ENCODE assay signal across 1 cellular context in genomic region chr11:65961267-65962135, GRCh38.
A peak's percentile ranks its signal among the peaks of the same experiment; 100 is the strongest.
TF ChIP-seq lines count a peak whose summit lies in the region.

A gene with protein sequence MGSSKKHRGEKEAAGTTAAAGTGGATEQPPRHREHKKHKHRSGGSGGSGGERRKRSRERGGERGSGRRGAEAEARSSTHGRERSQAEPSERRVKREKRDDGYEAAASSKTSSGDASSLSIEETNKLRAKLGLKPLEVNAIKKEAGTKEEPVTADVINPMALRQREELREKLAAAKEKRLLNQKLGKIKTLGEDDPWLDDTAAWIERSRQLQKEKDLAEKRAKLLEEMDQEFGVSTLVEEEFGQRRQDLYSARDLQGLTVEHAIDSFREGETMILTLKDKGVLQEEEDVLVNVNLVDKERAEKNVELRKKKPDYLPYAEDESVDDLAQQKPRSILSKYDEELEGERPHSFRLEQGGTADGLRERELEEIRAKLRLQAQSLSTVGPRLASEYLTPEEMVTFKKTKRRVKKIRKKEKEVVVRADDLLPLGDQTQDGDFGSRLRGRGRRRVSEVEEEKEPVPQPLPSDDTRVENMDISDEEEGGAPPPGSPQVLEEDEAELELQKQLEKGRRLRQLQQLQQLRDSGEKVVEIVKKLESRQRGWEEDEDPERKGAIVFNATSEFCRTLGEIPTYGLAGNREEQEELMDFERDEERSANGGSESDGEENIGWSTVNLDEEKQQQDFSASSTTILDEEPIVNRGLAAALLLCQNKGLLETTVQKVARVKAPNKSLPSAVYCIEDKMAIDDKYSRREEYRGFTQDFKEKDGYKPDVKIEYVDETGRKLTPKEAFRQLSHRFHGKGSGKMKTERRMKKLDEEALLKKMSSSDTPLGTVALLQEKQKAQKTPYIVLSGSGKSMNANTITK (plus strand): TSS chr11:65961734. CDS start chr11:65961781, 47 bp downstream.

TF ChIP-seq in GM23338, 12 proteins besides CTCF, POLR2A, EP300 and RAD21 (continued from another document):
- TF ChIP-seq, protein P1, sequence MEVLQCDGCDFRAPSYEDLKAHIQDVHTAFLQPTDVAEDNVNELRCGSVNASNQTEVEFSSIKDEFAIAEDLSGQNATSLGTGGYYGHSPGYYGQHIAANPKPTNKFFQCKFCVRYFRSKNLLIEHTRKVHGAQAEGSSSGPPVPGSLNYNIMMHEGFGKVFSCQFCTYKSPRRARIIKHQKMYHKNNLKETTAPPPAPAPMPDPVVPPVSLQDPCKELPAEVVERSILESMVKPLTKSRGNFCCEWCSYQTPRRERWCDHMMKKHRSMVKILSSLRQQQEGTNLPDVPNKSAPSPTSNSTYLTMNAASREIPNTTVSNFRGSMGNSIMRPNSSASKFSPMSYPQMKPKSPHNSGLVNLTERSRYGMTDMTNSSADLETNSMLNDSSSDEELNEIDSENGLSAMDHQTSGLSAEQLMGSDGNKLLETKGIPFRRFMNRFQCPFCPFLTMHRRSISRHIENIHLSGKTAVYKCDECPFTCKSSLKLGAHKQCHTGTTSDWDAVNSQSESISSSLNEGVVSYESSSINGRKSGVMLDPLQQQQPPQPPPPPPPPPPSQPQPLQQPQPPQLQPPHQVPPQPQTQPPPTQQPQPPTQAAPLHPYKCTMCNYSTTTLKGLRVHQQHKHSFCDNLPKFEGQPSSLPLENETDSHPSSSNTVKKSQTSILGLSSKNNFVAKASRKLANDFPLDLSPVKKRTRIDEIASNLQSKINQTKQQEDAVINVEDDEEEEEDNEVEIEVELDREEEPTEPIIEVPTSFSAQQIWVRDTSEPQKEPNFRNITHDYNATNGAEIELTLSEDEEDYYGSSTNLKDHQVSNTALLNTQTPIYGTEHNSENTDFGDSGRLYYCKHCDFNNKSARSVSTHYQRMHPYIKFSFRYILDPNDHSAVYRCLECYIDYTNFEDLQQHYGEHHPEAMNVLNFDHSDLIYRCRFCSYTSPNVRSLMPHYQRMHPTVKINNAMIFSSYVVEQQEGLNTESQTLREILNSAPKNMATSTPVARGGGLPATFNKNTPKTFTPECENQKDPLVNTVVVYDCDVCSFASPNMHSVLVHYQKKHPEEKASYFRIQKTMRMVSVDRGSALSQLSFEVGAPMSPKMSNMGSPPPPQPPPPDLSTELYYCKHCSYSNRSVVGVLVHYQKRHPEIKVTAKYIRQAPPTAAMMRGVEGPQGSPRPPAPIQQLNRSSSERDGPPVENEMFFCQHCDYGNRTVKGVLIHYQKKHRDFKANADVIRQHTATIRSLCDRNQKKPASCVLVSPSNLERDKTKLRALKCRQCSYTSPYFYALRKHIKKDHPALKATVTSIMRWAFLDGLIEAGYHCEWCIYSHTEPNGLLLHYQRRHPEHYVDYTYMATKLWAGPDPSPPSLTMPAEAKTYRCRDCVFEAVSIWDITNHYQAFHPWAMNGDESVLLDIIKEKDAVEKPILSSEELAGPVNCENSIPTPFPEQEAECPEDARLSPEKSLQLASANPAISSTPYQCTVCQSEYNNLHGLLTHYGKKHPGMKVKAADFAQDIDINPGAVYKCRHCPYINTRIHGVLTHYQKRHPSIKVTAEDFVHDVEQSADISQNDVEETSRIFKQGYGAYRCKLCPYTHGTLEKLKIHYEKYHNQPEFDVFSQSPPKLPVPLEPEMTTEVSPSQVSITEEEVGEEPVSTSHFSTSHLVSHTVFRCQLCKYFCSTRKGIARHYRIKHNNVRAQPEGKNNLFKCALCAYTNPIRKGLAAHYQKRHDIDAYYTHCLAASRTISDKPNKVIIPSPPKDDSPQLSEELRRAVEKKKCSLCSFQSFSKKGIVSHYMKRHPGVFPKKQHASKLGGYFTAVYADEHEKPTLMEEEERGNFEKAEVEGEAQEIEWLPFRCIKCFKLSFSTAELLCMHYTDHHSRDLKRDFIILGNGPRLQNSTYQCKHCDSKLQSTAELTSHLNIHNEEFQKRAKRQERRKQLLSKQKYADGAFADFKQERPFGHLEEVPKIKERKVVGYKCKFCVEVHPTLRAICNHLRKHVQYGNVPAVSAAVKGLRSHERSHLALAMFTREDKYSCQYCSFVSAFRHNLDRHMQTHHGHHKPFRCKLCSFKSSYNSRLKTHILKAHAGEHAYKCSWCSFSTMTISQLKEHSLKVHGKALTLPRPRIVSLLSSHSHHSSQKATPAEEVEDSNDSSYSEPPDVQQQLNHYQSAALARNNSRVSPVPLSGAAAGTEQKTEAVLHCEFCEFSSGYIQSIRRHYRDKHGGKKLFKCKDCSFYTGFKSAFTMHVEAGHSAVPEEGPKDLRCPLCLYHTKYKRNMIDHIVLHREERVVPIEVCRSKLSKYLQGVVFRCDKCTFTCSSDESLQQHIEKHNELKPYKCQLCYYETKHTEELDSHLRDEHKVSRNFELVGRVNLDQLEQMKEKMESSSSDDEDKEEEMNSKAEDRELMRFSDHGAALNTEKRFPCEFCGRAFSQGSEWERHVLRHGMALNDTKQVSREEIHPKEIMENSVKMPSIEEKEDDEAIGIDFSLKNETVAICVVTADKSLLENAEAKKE (CRISPR knock-in tag; IDR thresholded peaks at IDR 0.05), result no peak
- TF ChIP-seq STAT1 (IDR thresholded peaks at IDR 0.05; ENCODE audit: unreplicated experiment) (no peak), ZNF114 (CRISPR knock-in tag; IDR thresholded peaks at IDR 0.05) (no peak), ZNF331 (CRISPR knock-in tag; IDR thresholded peaks at IDR 0.05; ENCODE audit: low read depth) (no peak), NANOG (IDR thresholded peaks at IDR 0.05; ENCODE audit: borderline replicate concordance) (no peak), CREB1 (CRISPR knock-in tag; IDR thresholded peaks at IDR 0.05; ENCODE audit: low read depth) (0 out of 2 replicates have a peak, but pooled peaks have one; percentile 36), JUNB (IDR thresholded peaks at IDR 0.05; ENCODE audit: unreplicated experiment) (no peak)
- TF ChIP-seq, protein P2, sequence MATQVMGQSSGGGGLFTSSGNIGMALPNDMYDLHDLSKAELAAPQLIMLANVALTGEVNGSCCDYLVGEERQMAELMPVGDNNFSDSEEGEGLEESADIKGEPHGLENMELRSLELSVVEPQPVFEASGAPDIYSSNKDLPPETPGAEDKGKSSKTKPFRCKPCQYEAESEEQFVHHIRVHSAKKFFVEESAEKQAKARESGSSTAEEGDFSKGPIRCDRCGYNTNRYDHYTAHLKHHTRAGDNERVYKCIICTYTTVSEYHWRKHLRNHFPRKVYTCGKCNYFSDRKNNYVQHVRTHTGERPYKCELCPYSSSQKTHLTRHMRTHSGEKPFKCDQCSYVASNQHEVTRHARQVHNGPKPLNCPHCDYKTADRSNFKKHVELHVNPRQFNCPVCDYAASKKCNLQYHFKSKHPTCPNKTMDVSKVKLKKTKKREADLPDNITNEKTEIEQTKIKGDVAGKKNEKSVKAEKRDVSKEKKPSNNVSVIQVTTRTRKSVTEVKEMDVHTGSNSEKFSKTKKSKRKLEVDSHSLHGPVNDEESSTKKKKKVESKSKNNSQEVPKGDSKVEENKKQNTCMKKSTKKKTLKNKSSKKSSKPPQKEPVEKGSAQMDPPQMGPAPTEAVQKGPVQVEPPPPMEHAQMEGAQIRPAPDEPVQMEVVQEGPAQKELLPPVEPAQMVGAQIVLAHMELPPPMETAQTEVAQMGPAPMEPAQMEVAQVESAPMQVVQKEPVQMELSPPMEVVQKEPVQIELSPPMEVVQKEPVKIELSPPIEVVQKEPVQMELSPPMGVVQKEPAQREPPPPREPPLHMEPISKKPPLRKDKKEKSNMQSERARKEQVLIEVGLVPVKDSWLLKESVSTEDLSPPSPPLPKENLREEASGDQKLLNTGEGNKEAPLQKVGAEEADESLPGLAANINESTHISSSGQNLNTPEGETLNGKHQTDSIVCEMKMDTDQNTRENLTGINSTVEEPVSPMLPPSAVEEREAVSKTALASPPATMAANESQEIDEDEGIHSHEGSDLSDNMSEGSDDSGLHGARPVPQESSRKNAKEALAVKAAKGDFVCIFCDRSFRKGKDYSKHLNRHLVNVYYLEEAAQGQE (IDR thresholded peaks at IDR 0.05; ENCODE audit: unreplicated experiment), result no peak
